In genomic region chr7:92244803-92245486, GRCh38 we compare ENCODE assay signal across 8 cellular contexts. TPM values are rescaled to one million over a fixed set of nuclear protein-coding genes. Genes with fewer than 3 reads are reported as not detected.
DNase-seq lines count a peak whose midpoint lies in the region; TF ChIP-seq lines count a peak whose summit lies in the region.

No MANE protein-coding gene starts in this region.

- H3K9me3 ChIP-seq in HEK293 (ENCODE audit: control insufficient read depth, insufficient read depth, low read depth, low read length), result no peaks in the 10 kb centered on the region
- no peaks in the 10 kb centered on the region for H3K9me3 ChIP-seq in effector memory CD4-positive, alpha-beta T cell (ENCODE audit: control insufficient read depth, low read length)
- H3K9me3 ChIP-seq in mucosa of rectum (ENCODE audit: control insufficient read depth in 2 of 2, low read length in 2 of 2), result no peaks in the 10 kb centered on the region

- TF ChIP-seq CTCF in HEK293 (tag by site-specific recombination; IDR thresholded peaks at IDR 0.05), result no peak

- H3K4me3 ChIP-seq in HEK293 (ENCODE audit: low read depth, low read length) (peak overlapping the region; percentile 93), mucosa of rectum (ENCODE audit: low read length in 2 of 2) (peak overlapping the region; percentile 87 to 98)
- peak overlapping the region; percentile 80 for H3K4me3 ChIP-seq in effector memory CD4-positive, alpha-beta T cell (ENCODE audit: insufficient read depth, low read depth, low read length, poor library complexity, severe bottlenecking)

- POLR2A ChIA-PET in HEK293 (lab: Yijun Ruan, JAX), result interaction anchor here (0.7 to 1.9 kb wide), 11 partner anchors 8 to 284 kb away, joined by 3 to 22 read pairs (median 4); partner anchors contain the start of genes CYP51A1, GATAD1, PEX1 and RBM48

- peak overlapping the region; percentile 81 for H3K27ac ChIP-seq in HEK293 (ENCODE audit: extremely low read depth, low read depth, low read length)
- H3K27ac ChIP-seq in effector memory CD4-positive, alpha-beta T cell (ENCODE audit: insufficient read depth, low read length, poor library complexity, severe bottlenecking), result peak overlapping the region; percentile 92
- peak overlapping the region; percentile 91 to 92 for H3K27ac ChIP-seq in mucosa of rectum (ENCODE audit: low read depth in 2 of 2, low read length in 2 of 2)

- no peaks in the 10 kb centered on the region for H3K27me3 ChIP-seq in effector memory CD4-positive, alpha-beta T cell (replicated peaks; ENCODE audit: control insufficient read depth, insufficient read depth, low read length, poor library complexity, severe bottlenecking)
- H3K27me3 ChIP-seq in mucosa of rectum (ENCODE audit: control insufficient read depth in 2 of 2, insufficient read depth in 2 of 2, low read length in 2 of 2), result no peaks in the 10 kb centered on the region

- H3K36me3 ChIP-seq in HEK293 (ENCODE audit: control insufficient read depth in 2 of 2, insufficient read depth in 1 of 2, low read length in 2 of 2) (peaks cover 13 to 27% of the 10 kb centered on the region in 2 experiments), mucosa of rectum (ENCODE audit: control insufficient read depth in 2 of 2, insufficient read depth in 2 of 2, low read length in 2 of 2) (peaks cover 3 to 14% of the 10 kb centered on the region in 2 donors)
- peaks cover 14% of the 10 kb centered on the region for H3K36me3 ChIP-seq in effector memory CD4-positive, alpha-beta T cell (ENCODE audit: control insufficient read depth, insufficient read depth, low read length)

- DNase-seq in GM03348 (ENCODE audit: low spot score) (peak; percentile 39), RPMI8226 (peak; percentile 13), GM19240 (ENCODE audit: insufficient read length, low spot score) (no peak), mesenteric fat pad (ENCODE audit: low spot score) (no peak), NCI-H2081 treated with DMSO at 0.1 percent for 48 hours (lab: John Stamatoyannopoulos, UW) (no peak)
- peak in 1 of 3 donors; percentile 2 for DNase-seq in effector memory CD4-positive, alpha-beta T cell

- peaks cover 4% of the 10 kb centered on the region; the same call in 1 of the 2 replicates for H3K4me1 ChIP-seq in HEK293 (ENCODE audit: control insufficient read depth, insufficient read depth, low read length)
- H3K4me1 ChIP-seq in effector memory CD4-positive, alpha-beta T cell (ENCODE audit: control insufficient read depth, insufficient read depth, low read length, poor library complexity, severe bottlenecking), result peaks cover 10% of the 10 kb centered on the region
- peaks cover 15 to 23% of the 10 kb centered on the region in 2 donors for H3K4me1 ChIP-seq in mucosa of rectum (ENCODE audit: control insufficient read depth in 2 of 2, insufficient read depth in 2 of 2, low read length in 2 of 2)

- H3K9ac ChIP-seq in mucosa of rectum (ENCODE audit: low read depth in 1 of 2, low read length in 2 of 2), result peak overlapping the region; percentile 87 to 90

- CTCF ChIA-PET in HEK293 (lab: Yijun Ruan, JAX), result interaction anchor here (0.6 to 1.6 kb wide), 5 partner anchors 67 to 383 kb away, joined by 3 to 9 read pairs (median 3); partner anchors contain the start of gene GATAD1

TF ChIP-seq in HEK293, 187 proteins besides CTCF, POLR2A, EP300 and RAD21:
- TF ChIP-seq PRDM1 (tag by site-specific recombination; IDR thresholded peaks at IDR 0.05) (peak; percentile 87), ZNF510 (tag by site-specific recombination; IDR thresholded peaks at IDR 0.05; ENCODE audit: insufficient replicate concordance) (no peak), ZNF121 (tag by site-specific recombination; IDR thresholded peaks at IDR 0.05) (no peak), GLIS1 (tag by site-specific recombination; IDR thresholded peaks at IDR 0.05) (0 out of 2 replicates have a peak, but pooled peaks have one; percentile 34)
TF ChIP-seq in HEK293: peak in this region for 2.

RNA-seq across cellular contexts. Expression of gene KRIT1, which starts 0.8 kb away (rescaled TPM):
- 29.0 TPM for total RNA-seq in mesenteric fat pad

RNA-seq across cellular contexts. Expression of gene ANKIB1, which starts 0.8 kb away (rescaled TPM):
- 66.9 TPM for total RNA-seq in mesenteric fat pad

Comparison
In these comparisons a context has a peak if more than half of its experiments do, and no peak if none do; other contexts are left out.
1. DNase-seq: peak in GM03348 (single experiment) and RPMI8226 (single experiment); none in GM19240 (single experiment), mesenteric fat pad (single experiment) and NCI-H2081 treated with DMSO at 0.1 percent for 48 hours (single experiment).
2. Peak in every context shown above with its lines, with median percentiles within 50 percentile points of each other: H3K27ac ChIP-seq and H3K4me3 ChIP-seq.